2 cellular contexts compared by ENCODE assay signal in the genomic region with DNA sequence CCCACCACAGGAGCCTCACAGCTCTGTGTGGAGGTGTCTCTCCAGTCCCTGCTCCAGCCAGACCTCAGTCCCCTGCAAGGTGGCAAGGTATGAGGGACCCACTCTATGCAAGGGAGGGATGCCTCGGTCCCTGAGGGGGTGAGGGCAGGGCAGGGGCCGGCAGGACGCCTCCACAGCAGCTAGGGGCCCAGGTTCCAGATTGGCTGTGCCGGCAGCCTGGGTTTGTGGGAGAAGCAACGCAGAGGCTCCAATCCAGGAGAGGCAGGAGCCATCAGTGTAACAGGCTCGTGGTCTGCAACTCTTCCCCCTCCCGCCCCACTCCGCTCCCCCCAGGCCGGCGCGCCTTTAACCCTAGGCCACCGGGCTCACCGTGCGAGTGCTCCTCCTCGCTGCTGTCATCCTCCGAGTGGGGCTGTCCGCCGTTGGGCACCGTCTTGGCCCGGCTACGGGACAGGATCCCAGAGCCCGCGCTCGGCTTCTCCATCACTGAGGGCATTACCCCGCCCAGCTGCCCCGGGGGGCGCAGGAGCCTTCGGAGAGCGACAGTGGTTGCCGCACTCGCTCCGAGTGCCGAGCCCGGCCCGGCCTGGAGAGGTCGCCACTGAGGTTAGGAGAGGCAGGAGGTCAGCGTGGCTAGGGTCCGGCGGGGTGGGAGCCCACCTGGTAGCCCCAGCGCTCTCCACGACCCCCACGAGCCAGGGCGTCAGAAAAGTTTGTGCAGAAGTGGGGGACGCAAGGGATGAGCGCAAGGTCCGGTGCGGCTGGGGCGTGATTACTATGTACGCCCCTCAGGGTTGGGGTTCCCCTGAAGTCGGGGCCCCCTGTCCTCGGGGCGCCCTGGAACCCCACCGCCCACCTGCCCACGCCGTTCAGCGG.
A peak's percentile ranks its signal among the peaks of the same experiment; 100 is the strongest.
TF ChIP-seq lines count a peak whose summit lies in the region.

No MANE protein-coding gene starts in this region.

TF ChIP-seq in IMR-90, 13 proteins besides CTCF, POLR2A, EP300 and RAD21:
- TF ChIP-seq RCOR1 (IDR thresholded peaks at IDR 0.05; ENCODE audit: insufficient replicate concordance, low read length) (no peak), MXI1 (IDR thresholded peaks at IDR 0.05; ENCODE audit: borderline replicate concordance, low read depth, low read length) (no peak), BHLHE40 (IDR thresholded peaks at IDR 0.05; ENCODE audit: low read depth, low read length) (no peak), CHD1 (IDR thresholded peaks at IDR 0.05; ENCODE audit: low read depth, low read length) (no peak), MAFK (IDR thresholded peaks at IDR 0.05; ENCODE audit: low read depth, low read length) (no peak)
- TF ChIP-seq, protein P1, sequence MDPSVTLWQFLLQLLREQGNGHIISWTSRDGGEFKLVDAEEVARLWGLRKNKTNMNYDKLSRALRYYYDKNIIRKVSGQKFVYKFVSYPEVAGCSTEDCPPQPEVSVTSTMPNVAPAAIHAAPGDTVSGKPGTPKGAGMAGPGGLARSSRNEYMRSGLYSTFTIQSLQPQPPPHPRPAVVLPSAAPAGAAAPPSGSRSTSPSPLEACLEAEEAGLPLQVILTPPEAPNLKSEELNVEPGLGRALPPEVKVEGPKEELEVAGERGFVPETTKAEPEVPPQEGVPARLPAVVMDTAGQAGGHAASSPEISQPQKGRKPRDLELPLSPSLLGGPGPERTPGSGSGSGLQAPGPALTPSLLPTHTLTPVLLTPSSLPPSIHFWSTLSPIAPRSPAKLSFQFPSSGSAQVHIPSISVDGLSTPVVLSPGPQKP (IDR thresholded peaks at IDR 0.05; ENCODE audit: borderline replicate concordance, low read depth, low read length), result no peak

TF ChIP-seq in SK-N-SH, 30 proteins besides CTCF, POLR2A, EP300 and RAD21:
- TF ChIP-seq JUND (IDR thresholded peaks at IDR 0.05) (no peak), MXI1 (IDR thresholded peaks at IDR 0.05; ENCODE audit: low read depth, low read length) (0 out of 2 replicates have a peak, but pooled peaks have one; percentile 40), SMC3 (IDR thresholded peaks at IDR 0.05; ENCODE audit: low read depth, low read length) (peak; percentile 57)
TF ChIP-seq in SK-N-SH: peak in this region for 2.
